In genomic region chr1:234400773-234401172, GRCh38 we compare ENCODE assay signal across 10 cellular contexts. TPM values are rescaled to one million over a fixed set of nuclear protein-coding genes. Genes with fewer than 3 reads are reported as not detected.
A peak's percentile ranks its signal among the peaks of the same experiment; 100 is the strongest.
DNase-seq lines count a peak whose midpoint lies in the region; ATAC-seq, FAIRE-seq and TF ChIP-seq lines count a peak whose summit lies in the region.
"Had no signal": no experiment of that assay in that cellular context is flagged by ENCODE, and none has a peak within 500 bp of the region (broad histone marks: within the 10 kb centered on the region; RNA-seq: fewer than 3 reads in every experiment).

No MANE protein-coding gene starts in this region.

- TF ChIP-seq CTCF in GM12878 (IDR thresholded peaks at IDR 0.05 in 2 of 3, conservative IDR thresholded peaks at IDR 0.05 in 1 of 3; ENCODE audit: control insufficient read depth in 2 of 3, extremely low read depth in 1 of 3, insufficient read depth in 1 of 3, low read depth in 3 of 3, low read length in 3 of 3) (no peak), gastrocnemius medialis (IDR thresholded peaks at IDR 0.05 in 4 of 5, conservative IDR thresholded peaks at IDR 0.05 in 1 of 5) (no peak)

- peak; percentile 49 for FAIRE-seq in GM12878 (lab: Jason Lieb, UNC)
- FAIRE-seq: H1 had no signal

- no peak for TF ChIP-seq RAD21 in GM12878 (IDR thresholded peaks at IDR 0.05; ENCODE audit: insufficient read depth, low read depth, low read length)

- peak overlapping the region; percentile 35 for H3K4me3 ChIP-seq in GM12878
- no peak overlapping the region for H3K4me3 ChIP-seq in gastrocnemius medialis

- in situ Hi-C loops in GM12878 (cut with MboI) = no loop called here
- in situ Hi-C loops in gastrocnemius medialis (cut with MboI; ENCODE audit: low sequenced_read_pairs in 4 of 4) = no loop called here

- no peak for DNase-seq in activated CD4-positive, alpha-beta T cell treated with anti-CD3 and anti-CD28 coated beads, Interleukin-2, amount 10 ng/mL, durations not matched to agents 7 days and 5 days
- no peak for DNase-seq in activated CD4-positive, alpha-beta T cell treated with anti-CD3 and anti-CD28 coated beads, Interleukin-2, amount 50 U/mL, for 1 hour
- DNase-seq in GM12878 (ENCODE audit: low read depth, low spot score) = peak; percentile 33
- no peak for DNase-seq in gastrocnemius medialis
- DNase-seq in epidermal melanocyte (ENCODE audit: insufficient read length, low spot score) = no peak
- no peak for DNase-seq in stimulated activated CD4-positive, alpha-beta T cell treated with anti-CD3 and anti-CD28 coated beads, Interleukin-12 subunit alpha, Interleukin-12 subunit beta, amount 100 ng/mL, for 4 hours
- no peak for DNase-seq in mesenteric fat pad (ENCODE audit: low spot score)

- peaks cover 56% of the 10 kb centered on the region for H3K4me1 Mint-ChIP-seq in activated CD4-positive, alpha-beta T cell treated with anti-CD3 and anti-CD28 coated beads, Interleukin-2, amount 10 ng/mL, durations not matched to agents 7 days and 5 days

- H3K27me3 Mint-ChIP-seq in activated CD4-positive, alpha-beta T cell treated with anti-CD3 and anti-CD28 coated beads, Interleukin-2, amount 10 ng/mL, durations not matched to agents 7 days and 5 days = no peaks in the 10 kb centered on the region

- CTCF ChIA-PET in activated CD4-positive, alpha-beta T cell treated with anti-CD3 and anti-CD28 coated beads, Interleukin-2, amount 10 ng/mL, durations not matched to agents 7 days and 5 days (lab: Charles Lee) = interaction anchor here (0.6 kb wide), 1 partner anchor 174 kb away, joined by 3 read pairs; no protein-coding TSS in a partner anchor
- CTCF ChIA-PET in GM12878 (lab: Yijun Ruan, JAX) = no interaction called here

- H3K36me3 ChIP-seq in GM12878 (ENCODE audit: control insufficient read depth in 2 of 2, insufficient read depth in 2 of 2, low read length in 1 of 2) (peaks cover 2 to 3% of the 10 kb centered on the region in 2 experiments; a peak in 2 of 4 replicates), gastrocnemius medialis (no peaks in the 10 kb centered on the region)

- H3K4me1 ChIP-seq in GM12878 (ENCODE audit: control insufficient read depth, insufficient read depth, low read length) = peaks cover 20% of the 10 kb centered on the region
- peaks cover 25 to 35% of the 10 kb centered on the region in 2 donors for H3K4me1 ChIP-seq in gastrocnemius medialis
- H3K4me1 ChIP-seq: parathyroid adenoma had no signal

- H3K27ac ChIP-seq in GM12878 (ENCODE audit: control insufficient read depth, insufficient read depth) (peak overlapping the region; percentile 68), gastrocnemius medialis (peak overlapping the region; percentile 71 to 82 (median 79))
- H3K27ac ChIP-seq: parathyroid adenoma had no signal

- H3K27ac Mint-ChIP-seq in activated CD4-positive, alpha-beta T cell treated with anti-CD3 and anti-CD28 coated beads, Interleukin-2, amount 10 ng/mL, durations not matched to agents 7 days and 5 days = peak overlapping the region; percentile 93

- RAD21 ChIA-PET in GM12878 (lab: Charles Lee; ENCODE audit: unreplicated experiment) = no interaction called here

- H3K9me3 ChIP-seq in GM12878 (replicated peaks; ENCODE audit: control insufficient read depth, insufficient read depth, low read length) (no peaks in the 10 kb centered on the region), gastrocnemius medialis (no peaks in the 10 kb centered on the region)

- no TSS peak for BruUV-seq in GM12878 (replicated peaks; lab: Mats Ljungman, UMichigan)

- POLR2A ChIA-PET in activated CD4-positive, alpha-beta T cell treated with anti-CD3 and anti-CD28 coated beads, Interleukin-2, amount 10 ng/mL, durations not matched to agents 7 days and 5 days (lab: Charles Lee) = no interaction called here
- POLR2A ChIA-PET in GM12878 (lab: Charles Lee) = no interaction called here

- no peak for TF ChIP-seq POLR2A in GM12878 (IDR thresholded peaks at IDR 0.05; ENCODE audit: low read depth, low read length)
- no peak for TF ChIP-seq POLR2A in gastrocnemius medialis (IDR thresholded peaks at IDR 0.05)

- intact Hi-C loops in GM12878 (cut with micrococcal nuclease; ENCODE audit: unreplicated experiment) = no loop called here
- intact Hi-C loops in gastrocnemius medialis (cut with DNase I; ENCODE audit: low total_unique reads) = loop anchor here (5.0 kb wide), 1 partner anchor 77 kb away; the partner anchor contains the start of gene TARBP1

- ATAC-seq in HG03135 (IDR thresholded peaks at IDR 0.05; ENCODE audit: unreplicated experiment) (peak; percentile 54), GM12878 (peak; percentile 64), gastrocnemius medialis (no peak)

- peak overlapping the region; percentile 70 for H2AFZ ChIP-seq in GM12878 (ENCODE audit: control insufficient read depth, low read depth, low read length)
- H2AFZ ChIP-seq: parathyroid adenoma had no signal

- H3K36me3 Mint-ChIP-seq in activated CD4-positive, alpha-beta T cell treated with anti-CD3 and anti-CD28 coated beads, Interleukin-2, amount 10 ng/mL, durations not matched to agents 7 days and 5 days (ENCODE audit: low read depth) = peaks cover 41% of the 10 kb centered on the region

- no peak overlapping the region; the same call in 1 of the 2 replicates for H3K9ac ChIP-seq in GM12878 (ENCODE audit: control insufficient read depth, insufficient read depth, low read length)
- H3K9ac ChIP-seq: parathyroid adenoma had no signal

- SMC1A ChIA-PET in GM12878 (lab: Charles Lee; ENCODE audit: uncharacterized antibody, unreplicated experiment) = no interaction called here

- H3K4me3 Mint-ChIP-seq in activated CD4-positive, alpha-beta T cell treated with anti-CD3 and anti-CD28 coated beads, Interleukin-2, amount 10 ng/mL, durations not matched to agents 7 days and 5 days = peak overlapping the region; percentile 66

- no peaks in the 10 kb centered on the region; the same call in 1 of the 2 replicates for H3K79me2 ChIP-seq in GM12878 (ENCODE audit: control insufficient read depth, insufficient read depth, low read length)
- H3K79me2 ChIP-seq: parathyroid adenoma had no signal

- H3K4me2 ChIP-seq in GM12878 (ENCODE audit: control insufficient read depth, insufficient read depth) = peak overlapping the region; percentile 67

- H3K9me3 Mint-ChIP-seq in activated CD4-positive, alpha-beta T cell treated with anti-CD3 and anti-CD28 coated beads, Interleukin-2, amount 10 ng/mL, durations not matched to agents 7 days and 5 days = peaks cover 3% of the 10 kb centered on the region

- H3K27me3 ChIP-seq in GM12878 (replicated peaks in 1 of 2; ENCODE audit: control insufficient read depth in 2 of 2, insufficient read depth in 2 of 2, low read length in 1 of 2) (no peaks in the 10 kb centered on the region), gastrocnemius medialis (no peaks in the 10 kb centered on the region)

- no peaks in the 10 kb centered on the region for H4K20me1 ChIP-seq in GM12878 (ENCODE audit: control insufficient read depth, insufficient read depth)

- TF ChIP-seq EP300 in GM12878 (IDR thresholded peaks at IDR 0.05; ENCODE audit: borderline replicate concordance in 1 of 2, control insufficient read depth in 1 of 2, low read depth in 2 of 2, low read length in 2 of 2) = peak in 1 of 2 experiments; percentile 38; a peak in 1 of 4 replicates

TF ChIP-seq in GM12878, 131 proteins besides CTCF, POLR2A, EP300 and RAD21 (continues in another document):
- no peak for TF ChIP-seq CREB1 (IDR thresholded peaks at IDR 0.05; ENCODE audit: low read depth)
- no peak for TF ChIP-seq MYB (IDR thresholded peaks at IDR 0.05; ENCODE audit: borderline replicate concordance, low read depth, low read length)
- TF ChIP-seq PBX3 (IDR thresholded peaks at IDR 0.05; ENCODE audit: insufficient replicate concordance, low read depth, low read length) = no peak

RNA-seq across cellular contexts. Expression of gene COA6, which starts 27.5 kb away (rescaled TPM):
- total RNA-seq in activated CD4-positive, alpha-beta T cell treated with anti-CD3 and anti-CD28 coated beads, Interleukin-2, amount 10 ng/mL, durations not matched to agents 7 days and 5 days = 10 to 100 TPM; 46.2 to 46.5 TPM
- total RNA-seq in GM12878 (2013; cell fraction: nucleolus; rRNA removed) = 10.9 and 11.8 TPM in 2 replicates
- total RNA-seq in GM12878 (2014; rRNA removed) (53.7 and 56.0 TPM in 2 replicates), GM12878 (2014; rRNA removed; fragmentation: Illumina TruSeq; extraction: Trizol) (66.8 and 71.2 TPM in 2 replicates), GM12878 (2021) (53.3 and 57.4 TPM in 2 replicates), gastrocnemius medialis (100 to 1,000 TPM in 1 of 4 donors, 10 to 100 TPM in 3; 53.7 to 113 (median 58.7) TPM), mesenteric fat pad (28.0 TPM)
- polyA plus RNA-seq in GM12878 (2011; ENCODE audit: low read depth) = 42.5 TPM
- polyA plus RNA-seq in GM12878 (2011; rRNA removed) (54.1 and 98.8 TPM in 2 replicates), GM12878 (2014; fragmentation: Illumina TruSeq; extraction: Trizol) (47.7 and 49.9 TPM in 2 replicates), GM12878 (2014; fragmentation: Nextera tagmentation; extraction: Ambion mirVana) (100 to 1,000 TPM; 117 to 145 TPM), GM12878 (2014; rRNA removed) (71.7 and 79.7 TPM in 2 replicates), GM12878 (2016; fragmentation: Nextera tagmentation; extraction: Ambion mirVana) (100 to 1,000 TPM; 173 to 178 TPM)
- 33.1 and 42.0 TPM in 2 replicates for polyA plus RNA-seq in GM12878 (2011; cell fraction: cytosol; rRNA removed)
- 19.5 and 22.6 TPM in 2 replicates for polyA plus RNA-seq in GM12878 (2011; cell fraction: nucleus; rRNA removed)
- 61.8 and 73.7 TPM in 2 replicates for polyA plus RNA-seq in GM12878 (2012)
- polyA minus RNA-seq in GM12878 (2011; rRNA and poly(A)+ RNA removed) = 6.0 and 8.9 TPM in 2 replicates
- polyA minus RNA-seq in GM12878 (2011; cell fraction: cytosol; rRNA and poly(A)+ RNA removed) = 9.0 and 9.4 TPM in 2 replicates
- 11.4 and 15.4 TPM in 2 replicates for polyA minus RNA-seq in GM12878 (2011; cell fraction: nucleus; rRNA and poly(A)+ RNA removed)

Comparison
In these comparisons a context has a peak if more than half of its experiments do, and no peak if none do; other contexts are left out.
1. ATAC-seq: peak in HG03135 (single experiment) and GM12878 (single experiment); none in gastrocnemius medialis (0 of 2).